In the genomic region with DNA sequence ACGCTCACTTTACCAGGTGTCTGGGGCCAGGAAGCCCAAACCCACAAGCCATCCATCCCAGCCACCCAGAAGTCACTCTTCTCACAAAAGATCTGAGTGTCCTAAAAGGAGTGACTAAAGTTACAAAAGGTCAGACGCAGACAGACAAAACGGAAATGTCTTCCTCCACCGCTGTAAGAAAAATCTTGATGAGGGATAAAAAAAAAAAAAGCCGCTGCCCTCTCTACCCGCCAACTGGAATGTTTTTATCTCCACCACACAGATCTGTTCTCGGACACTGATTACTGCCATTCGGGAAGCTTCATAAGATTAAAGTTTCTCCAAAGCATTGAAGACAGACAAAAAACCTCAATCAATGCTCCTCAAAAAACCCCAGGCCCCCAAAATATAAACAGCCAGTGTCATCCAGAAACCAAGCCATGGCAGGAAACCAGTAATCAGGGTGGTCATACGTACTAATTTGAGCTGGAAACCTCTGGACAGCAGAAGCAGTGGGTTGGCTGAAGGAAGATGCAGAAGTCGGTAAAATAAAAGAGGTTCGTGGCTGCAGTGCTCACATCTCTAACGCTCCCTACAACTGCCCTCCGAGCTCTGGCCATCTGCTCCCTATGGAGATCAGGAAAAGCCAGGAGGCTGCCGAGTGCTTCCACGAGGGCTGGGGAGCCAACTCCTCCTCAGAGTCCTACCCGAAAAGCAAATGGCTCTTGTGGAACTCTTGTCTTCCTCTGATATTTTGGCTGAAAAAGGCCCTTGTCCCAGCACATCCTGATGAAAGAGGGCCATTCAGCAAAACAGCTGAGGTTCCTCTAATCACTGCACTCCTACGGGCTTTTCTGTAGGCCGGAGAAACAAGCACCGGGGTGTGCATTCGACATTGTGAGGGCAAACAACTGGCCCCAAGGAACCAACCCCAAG, we compare ENCODE assay signal across 8 cellular contexts. TPM values are rescaled to one million over a fixed set of nuclear protein-coding genes. Genes with fewer than 3 reads are reported as not detected.
DNase-seq lines count a peak whose midpoint lies in the region; ATAC-seq and TF ChIP-seq lines count a peak whose summit lies in the region.

No MANE protein-coding gene starts in this region.

- 48% methylated on average over 14 of the region's 20 CpGs for WGBS in right lobe of liver (ENCODE audit: insufficient coverage, low coverage, low lambda C conversion rate, missing lambda C conversion rate)
- WGBS in mammary epithelial cell (ENCODE audit: low coverage, missing lambda C conversion rate) = 91% methylated on average over 19 of the region's 20 CpGs

- DNase-seq in NCI-H2227 (lab: John Stamatoyannopoulos, UW; ENCODE audit: unreplicated experiment) (peak; percentile 41), amniotic epithelial cell (ENCODE audit: low read depth) (peak; percentile 82), right lobe of liver (no peak), PC-3 (no peak), mammary epithelial cell (no peak)
- no peak for DNase-seq in central memory CD4-positive, alpha-beta T cell

- H3K27me3 ChIP-seq in right lobe of liver = no peaks in the 10 kb centered on the region
- H3K27me3 ChIP-seq in subcutaneous abdominal adipose tissue (ENCODE audit: control insufficient read depth in 5 of 5, insufficient read depth in 4 of 5, low read length in 5 of 5) = no peaks in the 10 kb centered on the region
- H3K27me3 ChIP-seq in PC-3 (ENCODE audit: low read length) = no peaks in the 10 kb centered on the region
- no peaks in the 10 kb centered on the region for H3K27me3 ChIP-seq in mammary epithelial cell (ENCODE audit: insufficient read depth, low read length)

- H3K9me2 ChIP-seq in PC-3 (replicated peaks; ENCODE audit: low read length) = no peaks in the 10 kb centered on the region

- peaks cover 56% of the 10 kb centered on the region for H3K79me2 ChIP-seq in PC-3 (ENCODE audit: low read length)
- H3K79me2 ChIP-seq in mammary epithelial cell (ENCODE audit: insufficient read depth, low read length) = peaks cover 97% of the 10 kb centered on the region

- CTCF ChIA-PET in PC-3 (lab: Charles Lee) (no interaction called here), mammary epithelial cell (lab: Charles Lee; ENCODE audit: low non-redundant PET) (no interaction called here)

- in situ Hi-C loops in mammary epithelial cell (cut with MboI; ENCODE audit: low sequenced_read_pairs in 2 of 2) = no loop called here

- H3K4me3 ChIP-seq in right lobe of liver (no peak overlapping the region), subcutaneous abdominal adipose tissue (ENCODE audit: low read depth in 1 of 5, low read length in 5 of 5) (peak overlapping the region in 4 of 5 donors; percentile 19 to 45 (median 34)), PC-3 (ENCODE audit: low read length) (no peak overlapping the region), mammary epithelial cell (replicated peaks in 1 of 3; ENCODE audit: insufficient read depth in 1 of 3, low read depth in 2 of 3, low read length in 3 of 3) (no peak overlapping the region)

- H3K4me1 ChIP-seq in right lobe of liver (peaks cover 0 to 35% (median 15%) of the 10 kb centered on the region in 4 donors), subcutaneous abdominal adipose tissue (ENCODE audit: control insufficient read depth in 5 of 5, insufficient read depth in 5 of 5, low read length in 5 of 5) (peaks cover 30 to 79% (median 65%) of the 10 kb centered on the region in 5 donors), PC-3 (ENCODE audit: insufficient read depth, low read length) (no peaks in the 10 kb centered on the region), mammary epithelial cell (ENCODE audit: insufficient read depth, low read length) (peaks cover 27% of the 10 kb centered on the region)

- no peak overlapping the region for H2AFZ ChIP-seq in PC-3 (ENCODE audit: low read length)
- no peak overlapping the region for H2AFZ ChIP-seq in mammary epithelial cell (ENCODE audit: low read depth, low read length)

- H3K9ac ChIP-seq in subcutaneous abdominal adipose tissue (ENCODE audit: low read length in 5 of 5) (peak overlapping the region; percentile 57 to 81 (median 64)), PC-3 (ENCODE audit: low read length) (no peak overlapping the region), mammary epithelial cell (ENCODE audit: insufficient read depth, low read length) (no peak overlapping the region)

- no peaks in the 10 kb centered on the region for H3F3A ChIP-seq in PC-3 (ENCODE audit: low read length, unreplicated experiment)

- POLR2A ChIA-PET in PC-3 (lab: Charles Lee; ENCODE audit: unreplicated experiment) = no interaction called here

- dilution Hi-C loops in mammary epithelial cell (cut with HindIII; ENCODE audit: low sequenced_read_pairs) = no loop called here

- ATAC-seq in right lobe of liver (peak; percentile 13 to 40 (median 22)), GM19035 (IDR thresholded peaks at IDR 0.05; ENCODE audit: unreplicated experiment) (no peak), PC-3 (no peak)

- H3K4me2 ChIP-seq in PC-3 (ENCODE audit: low read length) = no peak overlapping the region
- no peak overlapping the region for H3K4me2 ChIP-seq in mammary epithelial cell (ENCODE audit: insufficient read depth, low read depth, low read length)

- TF ChIP-seq POLR2A in right lobe of liver (IDR thresholded peaks at IDR 0.05) = no peak

- H3K36me3 ChIP-seq in right lobe of liver = peaks cover 0 to 43% (median 4%) of the 10 kb centered on the region in 4 donors
- H3K36me3 ChIP-seq in subcutaneous abdominal adipose tissue (ENCODE audit: control insufficient read depth in 5 of 5, insufficient read depth in 5 of 5, low read length in 5 of 5) = peaks cover 0 to 31% (median 26%) of the 10 kb centered on the region in 5 donors
- peaks cover 41% of the 10 kb centered on the region for H3K36me3 ChIP-seq in PC-3 (ENCODE audit: low read depth, low read length)
- peaks cover 38% of the 10 kb centered on the region for H3K36me3 ChIP-seq in mammary epithelial cell (ENCODE audit: insufficient read depth, low read length)

- intact Hi-C loops in right lobe of liver (cut with DNase I) = no loop called here
- intact Hi-C loops in PC-3 (cut with micrococcal nuclease) = no loop called here
- intact Hi-C loops in mammary epithelial cell (cut with micrococcal nuclease) = no loop called here

- peak overlapping the region; percentile 44 to 85 (median 51) for H3K27ac ChIP-seq in right lobe of liver
- peak overlapping the region; percentile 95 for H3K27ac ChIP-seq in subcutaneous abdominal adipose tissue (ENCODE audit: low read depth, low read length)
- H3K27ac ChIP-seq in PC-3 (ENCODE audit: low read length) = no peak overlapping the region
- H3K27ac ChIP-seq in mammary epithelial cell (ENCODE audit: insufficient read depth, low read depth, low read length) = no peak overlapping the region

- H4K20me1 ChIP-seq in PC-3 (ENCODE audit: low read length) (no peaks in the 10 kb centered on the region), mammary epithelial cell (ENCODE audit: insufficient read depth, low read length) (no peaks in the 10 kb centered on the region)

- BruUV-seq in PC-3 (replicated peaks; lab: Mats Ljungman, UMichigan) (no TSS peak), mammary epithelial cell (replicated peaks; lab: Mats Ljungman, UMichigan) (no TSS peak)

- H3K9me3 ChIP-seq in right lobe of liver (no peaks in the 10 kb centered on the region), subcutaneous abdominal adipose tissue (ENCODE audit: control insufficient read depth in 5 of 5, low read length in 5 of 5) (no peaks in the 10 kb centered on the region), PC-3 (ENCODE audit: low read length) (no peaks in the 10 kb centered on the region), mammary epithelial cell (replicated peaks; ENCODE audit: insufficient read depth, low read length) (no peaks in the 10 kb centered on the region)

- TF ChIP-seq CTCF in right lobe of liver (IDR thresholded peaks at IDR 0.05) (no peak), PC-3 (conservative IDR thresholded peaks at IDR 0.05; ENCODE audit: low read depth, low read length) (no peak), mammary epithelial cell (conservative IDR thresholded peaks at IDR 0.05 in 1 of 2, IDR thresholded peaks at IDR 0.05 in 1 of 2; ENCODE audit: extremely low read depth in 1 of 2, insufficient read depth in 1 of 2, low read depth in 1 of 2, low read length in 2 of 2) (no peak)

RNA-seq across cellular contexts. Expression of a gene that starts 30.3 kb away (rescaled TPM):
- 10 to 100 TPM in 5 of 6 experiments, 1 to 10 TPM in 1; 9.8 to 17.6 (median 15.7) TPM for total RNA-seq in right lobe of liver
- total RNA-seq in PC-3 (2014; rRNA removed) = 17.2 and 24.2 TPM in 2 replicates
- 10 to 100 TPM; 29.3 to 88.6 TPM for total RNA-seq in mammary epithelial cell
- polyA plus RNA-seq in mammary epithelial cell = 20.8 TPM
- 43.7 TPM for polyA minus RNA-seq in mammary epithelial cell

RNA-seq across cellular contexts. Expression of a gene that starts 52.8 kb away (rescaled TPM):
- total RNA-seq in right lobe of liver (10 to 100 TPM; 26.7 to 70.2 (median 45.0) TPM), PC-3 (2014; rRNA removed) (not detected in 2 replicates), mammary epithelial cell (not detected)
- polyA plus RNA-seq in mammary epithelial cell = not detected
- not detected for polyA minus RNA-seq in mammary epithelial cell

Comparison
In these comparisons a context has a peak if more than half of its experiments do, and no peak if none do; other contexts are left out.
1. DNase-seq: peak in NCI-H2227 (single experiment) and amniotic epithelial cell (single experiment); none in right lobe of liver (0 of 3), central memory CD4-positive, alpha-beta T cell (single experiment), PC-3 (single experiment) and mammary epithelial cell (single experiment).
2. ATAC-seq: peak in right lobe of liver (4 of 4); none in GM19035 (single experiment) and PC-3 (single experiment).
3. H3K27ac ChIP-seq: peak in right lobe of liver (3 of 3) and subcutaneous abdominal adipose tissue (single experiment); none in PC-3 (single experiment) and mammary epithelial cell (single experiment).
4. H3K4me3 ChIP-seq: peak in subcutaneous abdominal adipose tissue (4 of 5); none in right lobe of liver (0 of 3), PC-3 (single experiment) and mammary epithelial cell (0 of 3).
5. H3K9ac ChIP-seq: peak in subcutaneous abdominal adipose tissue (5 of 5); none in PC-3 (single experiment) and mammary epithelial cell (single experiment).
6. RNA of a gene that starts 52.8 kb away (total RNA-seq): 26.7 to 70.2 TPM in right lobe of liver; not detected in PC-3 and not detected in mammary epithelial cell; every median in the first group is over 10 times any median in the second.